In the genomic region with DNA sequence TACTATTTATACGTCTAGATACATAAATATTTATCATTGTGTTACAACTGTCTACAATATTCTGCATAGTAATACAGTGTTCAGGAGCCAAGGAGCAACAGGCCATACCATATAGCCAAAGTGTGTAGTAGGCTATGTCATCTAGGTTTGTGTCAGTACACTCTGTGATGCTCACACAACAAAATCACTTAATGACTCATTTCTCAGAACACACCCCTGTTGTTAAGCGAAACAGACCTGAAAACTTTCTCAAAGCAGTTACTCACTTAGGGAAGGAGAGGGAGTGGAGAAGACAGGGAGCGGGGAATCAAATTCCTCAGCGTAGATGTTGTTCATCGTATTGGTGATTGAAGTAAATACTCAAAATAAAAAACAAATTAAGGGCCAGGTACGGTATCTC, we compare ENCODE assay signal across 16 cellular contexts.
"Had no signal": no experiment of that assay in that cellular context is flagged by ENCODE, and none has a peak within 500 bp of the region (broad histone marks: within the 10 kb centered on the region; RNA-seq: fewer than 3 reads in every experiment).

No MANE protein-coding gene starts in this region.

- H3K27ac Mint-ChIP-seq: activated CD8-positive, alpha-beta T cell treated with anti-CD3 and anti-CD28 coated beads for 36 hours; activated T-helper 1 cell treated with anti-CD3 and anti-CD28 coated beads, Interleukin-12 subunit alpha, Interleukin-12 subunit beta, Interleukin-2, Interleukin-4 antibody, amounts not matched to agents 30 ng/mL and 10 ng/mL and 1 ng/mL, durations not matched to agents 14 hours and 24 hours and 36 hours; naive thymus-derived CD8-positive, alpha-beta T cell had no signal

- ATAC-seq: activated CD8-positive, alpha-beta T cell treated with anti-CD3 and anti-CD28 coated beads for 36 hours; gastrocnemius medialis; lower lobe of right lung; mucosa of descending colon; naive thymus-derived CD8-positive, alpha-beta T cell had no signal

- H3K4me3 Mint-ChIP-seq: activated CD8-positive, alpha-beta T cell treated with anti-CD3 and anti-CD28 coated beads for 36 hours; activated T-helper 1 cell treated with anti-CD3 and anti-CD28 coated beads, Interleukin-12 subunit alpha, Interleukin-12 subunit beta, Interleukin-2, Interleukin-4 antibody, amounts not matched to agents 30 ng/mL and 10 ng/mL and 1 ng/mL, durations not matched to agents 14 hours and 24 hours and 36 hours; naive thymus-derived CD8-positive, alpha-beta T cell had no signal

- DNase-seq: activated CD8-positive, alpha-beta memory T cell treated with anti-CD3 and anti-CD28 coated beads, Interleukin-2, amount 50 U/mL, for 4 hours; activated CD8-positive, alpha-beta T cell treated with anti-CD3 and anti-CD28 coated beads for 36 hours; activated naive CD4-positive, alpha-beta T cell treated with Interleukin-2 at 50 U/mL for 16 hours; adrenal gland; gastrocnemius medialis; lower lobe of right lung; mucosa of descending colon; naive thymus-derived CD8-positive, alpha-beta T cell; sigmoid colon; stimulated activated CD4-positive, alpha-beta T cell treated with anti-CD3 and anti-CD28 coated beads, Interleukin-12 subunit alpha, Interleukin-12 subunit beta, amount 100 ng/mL, for 4 hours; stimulated activated naive CD4-positive, alpha-beta T cell treated with Interleukin-2 at 50 U/mL for 16 hours; T1000 had no signal

- H3K27ac ChIP-seq: adrenal gland, gastrocnemius medialis, lower lobe of right lung, neutrophil, sigmoid colon, SJSA1, VCaP had no signal

- H3K4me3 ChIP-seq: adrenal gland, gastrocnemius medialis, lower lobe of right lung, mucosa of descending colon, sigmoid colon, SJSA1 had no signal

- H3K27me3 Mint-ChIP-seq: activated CD8-positive, alpha-beta T cell treated with anti-CD3 and anti-CD28 coated beads for 36 hours; naive thymus-derived CD8-positive, alpha-beta T cell had no signal

- H3K27me3 ChIP-seq: adrenal gland, gastrocnemius medialis, neutrophil, sigmoid colon, SJSA1 had no signal

- H3K9me3 ChIP-seq: adrenal gland, gastrocnemius medialis, lower lobe of right lung, mucosa of descending colon, neutrophil, sigmoid colon, SJSA1 had no signal

- H3K4me1 ChIP-seq: adrenal gland, gastrocnemius medialis, lower lobe of right lung, sigmoid colon, SJSA1 had no signal

- H3K36me3 ChIP-seq: adrenal gland, gastrocnemius medialis, lower lobe of right lung, neutrophil, sigmoid colon, SJSA1 had no signal

- H3K9me3 Mint-ChIP-seq: activated CD8-positive, alpha-beta T cell treated with anti-CD3 and anti-CD28 coated beads for 36 hours; activated T-helper 1 cell treated with anti-CD3 and anti-CD28 coated beads, Interleukin-12 subunit alpha, Interleukin-12 subunit beta, Interleukin-2, Interleukin-4 antibody, amounts not matched to agents 30 ng/mL and 10 ng/mL and 1 ng/mL, durations not matched to agents 14 hours and 24 hours and 36 hours; naive thymus-derived CD8-positive, alpha-beta T cell had no signal
